Comparison of ENCODE assay signal across 34 cellular contexts in genomic region chr1:228112617-228113016, GRCh38.
"Had no signal": no experiment of that assay in that cellular context is flagged by ENCODE, and none has a peak within 500 bp of the region (broad histone marks: within the 10 kb centered on the region; RNA-seq: fewer than 3 reads in every experiment).

No MANE protein-coding gene starts in this region.

- H3K36me3 ChIP-seq: brain microvascular endothelial cell, breast epithelium, WERI-Rb-1 had no signal

- H3K4me3 ChIP-seq: adrenal gland, body of pancreas, breast epithelium had no signal

- H3K9me3 ChIP-seq: adrenal gland, body of pancreas, breast epithelium had no signal

- ATAC-seq: activated CD4-positive, alpha-beta T cell treated with anti-CD3 and anti-CD28 coated beads for 36 hours; activated CD4-positive, CD25-positive, alpha-beta regulatory T cell treated with anti-CD3 and anti-CD28 coated beads, Interleukin-2, amount 50 U/mL, for 24 hours; activated CD8-positive, alpha-beta T cell treated with anti-CD3 and anti-CD28 coated beads for 36 hours; activated naive CD4-positive, alpha-beta T cell treated with anti-CD3 and anti-CD28 coated beads, Interleukin-2, amount 50 U/mL, for 72 hours; activated T-cell treated with anti-CD3 and anti-CD28 coated beads, Interleukin-2, amount 50 U/mL, for 4 hours; activated T-cell treated with anti-CD3 and anti-CD28 coated beads, Interleukin-2, amount 50 U/mL, for 72 hours; activated T-helper 17 cell treated with anti-CD3 and anti-CD28 coated beads, Interleukin-2, amount 50 U/mL, for 72 hours; body of pancreas; WTC11 had no signal

- DNase-seq: activated CD4-positive, alpha-beta memory T cell treated with anti-CD3 and anti-CD28 coated beads for 36 hours; activated CD4-positive, alpha-beta T cell treated with anti-CD3 and anti-CD28 coated beads for 1 hour; activated CD4-positive, alpha-beta T cell treated with anti-CD3 and anti-CD28 coated beads for 36 hours; activated CD4-positive, alpha-beta T cell treated with anti-CD3 and anti-CD28 coated beads for 48 hours; activated CD4-positive, alpha-beta T cell treated with anti-CD3 and anti-CD28 coated beads, Interleukin-2, amount 10 ng/mL, durations not matched to agents 7 days and 5 days; activated CD4-positive, CD25-positive, alpha-beta regulatory T cell; activated CD8-positive, alpha-beta memory T cell treated with anti-CD3 and anti-CD28 coated beads, Interleukin-2, amount 50 U/mL, for 4 hours; activated CD8-positive, alpha-beta T cell treated with anti-CD3 and anti-CD28 coated beads for 36 hours; activated effector memory CD4-positive, alpha-beta T cell treated with anti-CD3 and anti-CD28 coated beads, Interleukin-2, amount 50 U/mL, for 16 hours; activated gamma-delta T cell treated with Interleukin-2 at 50 U/mL for 16 hours; activated naive CD4-positive, alpha-beta T cell; activated naive CD4-positive, alpha-beta T cell treated with anti-CD3 and anti-CD28 coated beads for 36 hours; activated naive CD4-positive, alpha-beta T cell treated with anti-CD3 and anti-CD28 coated beads, Interleukin-2, amount 50 U/mL, for 16 hours; activated naive CD8-positive, alpha-beta T cell treated with anti-CD3 and anti-CD28 coated beads for 36 hours; activated T-cell treated with anti-CD3 and anti-CD28 coated beads for 4 hours; activated T-cell treated with anti-CD3 and anti-CD28 coated beads, Interleukin-2, amount 50 U/mL, for 1 hour; activated T-cell treated with anti-CD3 and anti-CD28 coated beads, Interleukin-2, amount 50 U/mL, for 4 hours; activated T-cell treated with anti-CD3 and anti-CD28 coated beads, Interleukin-2, amount 50 U/mL, for 72 hours; adrenal gland; amniotic stem cell; aorta; body of pancreas; brain microvascular endothelial cell; central memory CD4-positive, alpha-beta T cell; T-helper 2 cell; T-helper 9 cell; WERI-Rb-1 had no signal

- FAIRE-seq: astrocyte, colon had no signal

- H3K27me3 ChIP-seq: adrenal gland, body of pancreas, brain microvascular endothelial cell, breast epithelium had no signal

- H3K27ac ChIP-seq: adrenal gland, body of pancreas, brain microvascular endothelial cell, breast epithelium, WERI-Rb-1 had no signal
